ENCODE assay signal across 12 cellular contexts in the genomic region with DNA sequence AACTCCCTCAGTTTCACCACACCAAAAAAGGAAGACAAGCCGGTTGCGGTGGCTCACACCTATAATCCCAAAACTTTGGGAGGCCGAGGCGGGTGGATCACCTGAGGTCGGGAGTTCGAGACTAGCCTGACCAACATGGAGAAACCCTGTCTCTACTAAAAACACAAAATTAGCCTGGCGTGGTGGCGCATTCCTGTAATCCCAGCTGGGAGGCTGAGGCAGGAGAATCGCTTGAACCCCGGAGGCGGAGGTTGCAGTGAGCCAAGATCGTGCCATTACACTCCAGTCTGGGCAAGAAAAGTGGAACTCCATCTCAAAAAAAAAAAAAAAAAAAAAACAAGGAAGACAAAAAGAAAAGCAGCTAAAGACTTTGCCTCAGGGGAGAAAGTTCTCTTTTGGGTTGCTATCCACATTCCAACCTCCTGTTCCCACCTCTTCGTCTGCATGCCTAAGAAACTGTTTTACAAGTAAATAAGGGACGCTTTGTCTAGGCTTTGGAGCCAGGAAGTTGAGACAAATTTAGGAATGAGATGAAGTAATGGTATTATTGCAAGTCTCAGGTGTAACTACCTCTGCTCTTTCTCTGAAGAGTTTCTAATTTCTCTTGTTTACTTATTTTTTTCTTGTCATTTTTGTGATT. TPM values are rescaled to one million over a fixed set of nuclear protein-coding genes. Genes with fewer than 3 reads are reported as not detected.
DNase-seq lines count a peak whose midpoint lies in the region; TF ChIP-seq lines count a peak whose summit lies in the region.
"Not testable (repeated sequence)": the region's sequence is repeated elsewhere in the genome, so short reads cannot be mapped to it uniquely, and the experiment has no call there.
"Had no signal": no experiment of that assay in that cellular context is flagged by ENCODE, and none has a peak within 500 bp of the region (broad histone marks: within the 10 kb centered on the region; RNA-seq: fewer than 3 reads in every experiment).

No MANE protein-coding gene starts in this region.

- H3K27me3 ChIP-seq in HAP-1 (ENCODE audit: low read depth); iPS-15b (ENCODE audit: control insufficient read depth, insufficient read depth, low read length); mesendoderm (ENCODE audit: insufficient read depth, low read length, poor library complexity): not testable (repeated sequence)

- not testable (repeated sequence) for H3K9ac ChIP-seq in iPS-15b (ENCODE audit: low read depth, low read length); mesendoderm (ENCODE audit: low read length)

- not testable (repeated sequence) for H3K79me2 ChIP-seq in mesendoderm (ENCODE audit: control insufficient read depth, insufficient read depth, low read length)

- H3K27ac ChIP-seq in RWPE1: peak overlapping the region; percentile 15; the same call in 1 of the 2 replicates
- peak overlapping the region; percentile 44 for H3K27ac ChIP-seq in caudate nucleus (ENCODE audit: low read depth, low read length)
- H3K27ac ChIP-seq in mesendoderm (ENCODE audit: low read depth, low read length): peak overlapping the region; percentile 3
- peak overlapping the region; percentile 65 for H3K27ac ChIP-seq in temporal lobe (ENCODE audit: low read depth, low read length)

- H2AK5ac ChIP-seq in mesendoderm (ENCODE audit: low read length): not testable (repeated sequence)

- H3K23ac ChIP-seq in mesendoderm (ENCODE audit: low read length): not testable (repeated sequence)

- H3K4me3 ChIP-seq in HAP-1; epithelial cell of esophagus (ENCODE audit: low read length); mesendoderm (ENCODE audit: low read length): not testable (repeated sequence)
- H3K4me3 ChIP-seq in iPS-15b (ENCODE audit: low read depth, low read length): peak overlapping the region; percentile 11

- not testable (repeated sequence) for H3K4me2 ChIP-seq in mesendoderm (ENCODE audit: low read length)

- CTCF ChIA-PET in RWPE1 (lab: Yijun Ruan, JAX): interaction anchor here (1.2 to 1.4 kb wide), 2 partner anchors 10 to 11 kb away, joined by 6 read pairs; no protein-coding TSS in a partner anchor

- in situ Hi-C loops in HAP-1 (cut with MboI; ENCODE audit: low sequenced_read_pairs): not testable (repeated sequence)

- not testable (repeated sequence) for H2BK120ac ChIP-seq in mesendoderm (ENCODE audit: low read depth, low read length)

- POLR2A ChIA-PET in RWPE1 (lab: Yijun Ruan, JAX; ENCODE audit: low non-redundant PET): not testable (repeated sequence)

- H3K4me1 ChIP-seq in HAP-1 (peaks cover 16% of the 10 kb centered on the region), iPS-15b (ENCODE audit: control insufficient read depth, insufficient read depth, low read length) (peaks cover 29% of the 10 kb centered on the region)
- H3K4me1 ChIP-seq in mesendoderm (ENCODE audit: control insufficient read depth, low read depth, low read length): not testable (repeated sequence)

- H3K56ac ChIP-seq in mesendoderm (ENCODE audit: low read length): not testable (repeated sequence)

- not testable (repeated sequence) for H4K8ac ChIP-seq in mesendoderm (ENCODE audit: low read depth, low read length)

- H3K18ac ChIP-seq in mesendoderm (ENCODE audit: low read length): not testable (repeated sequence)

- not testable (repeated sequence) for H3K4ac ChIP-seq in mesendoderm (ENCODE audit: low read depth, low read length)

- not testable (repeated sequence) for H3K9me3 ChIP-seq in HAP-1; iPS-15b (ENCODE audit: control insufficient read depth, insufficient read depth, low read length)

- not testable (repeated sequence) for H3K36me3 ChIP-seq in HAP-1 (replicated peaks); iPS-15b (ENCODE audit: control insufficient read depth, insufficient read depth, low read length); mesendoderm (ENCODE audit: control insufficient read depth, insufficient read depth, low read length)

- TF ChIP-seq CTCF in RWPE1 (conservative IDR thresholded peaks at IDR 0.05; ENCODE audit: low read depth); epithelial cell of esophagus (IDR thresholded peaks at IDR 0.05; ENCODE audit: insufficient read depth, low read depth, low read length, missing control alignments): not testable (repeated sequence)

- H2BK5ac ChIP-seq in mesendoderm (ENCODE audit: low read length): not testable (repeated sequence)

- DNase-seq in COLO829 (ENCODE audit: low spot score) (peak; percentile 93), HAP-1 (ENCODE audit: low spot score in 2 of 2) (peak; percentile 69 to 97), RWPE1 (ENCODE audit: low spot score) (peak; percentile 46), epithelial cell of esophagus (ENCODE audit: low read depth) (peak; percentile 69), mesendoderm (peak; percentile 97)
- DNase-seq in caudate nucleus (lab: John Stamatoyannopoulos, UW): not testable (repeated sequence)

- H2BK15ac ChIP-seq in mesendoderm (replicated peaks; ENCODE audit: low read depth): not testable (repeated sequence)

- not testable (repeated sequence) for H4K5ac ChIP-seq in mesendoderm (ENCODE audit: low read length)

- not testable (repeated sequence) for H3K79me1 ChIP-seq in mesendoderm (ENCODE audit: low read length)

- WGBS in mesendoderm (ENCODE audit: extremely low coverage, insufficient coverage, low lambda C conversion rate): no CpG with 5 or more reads among the region's 14 CpGs

RNA-seq across cellular contexts. Expression of a gene that starts 4.7 kb away (rescaled TPM):
- 0.37 TPM for polyA plus RNA-seq in mesendoderm (2013, experiment 1 of 2)
- polyA plus RNA-seq in mesendoderm (2013, experiment 2 of 2): 0.32 TPM
- total RNA-seq in temporal lobe: 0.25 TPM
- total RNA-seq: HT-29, PC-3, SJSA1 had no signal
- polyA plus RNA-seq: IgD-negative memory B cell had no signal

RNA-seq across cellular contexts. Expression of a gene that starts 19.3 kb away (rescaled TPM):
- 1.5 TPM for polyA plus RNA-seq in mesendoderm (2013, experiment 1 of 2)
- polyA plus RNA-seq in mesendoderm (2013, experiment 2 of 2): 1.4 TPM
- total RNA-seq in temporal lobe: not detected
- total RNA-seq: HT-29, PC-3, SJSA1 had no signal

RNA-seq across cellular contexts. Expression of a gene that starts 28.6 kb away (rescaled TPM):
- polyA plus RNA-seq in mesendoderm (2013, experiment 1 of 2): 27.2 TPM
- 27.5 TPM for polyA plus RNA-seq in mesendoderm (2013, experiment 2 of 2)
- total RNA-seq in temporal lobe: 99.3 TPM

Comparison
In these comparisons a context has a peak if more than half of its experiments do, and no peak if none do; other contexts are left out.
1. H3K27ac ChIP-seq: peak in every context shown above with its lines; median percentile 65 in temporal lobe; 44 in caudate nucleus; 15 in RWPE1; 3 in mesendoderm.